8 cellular contexts compared by ENCODE assay signal in the genomic region with DNA sequence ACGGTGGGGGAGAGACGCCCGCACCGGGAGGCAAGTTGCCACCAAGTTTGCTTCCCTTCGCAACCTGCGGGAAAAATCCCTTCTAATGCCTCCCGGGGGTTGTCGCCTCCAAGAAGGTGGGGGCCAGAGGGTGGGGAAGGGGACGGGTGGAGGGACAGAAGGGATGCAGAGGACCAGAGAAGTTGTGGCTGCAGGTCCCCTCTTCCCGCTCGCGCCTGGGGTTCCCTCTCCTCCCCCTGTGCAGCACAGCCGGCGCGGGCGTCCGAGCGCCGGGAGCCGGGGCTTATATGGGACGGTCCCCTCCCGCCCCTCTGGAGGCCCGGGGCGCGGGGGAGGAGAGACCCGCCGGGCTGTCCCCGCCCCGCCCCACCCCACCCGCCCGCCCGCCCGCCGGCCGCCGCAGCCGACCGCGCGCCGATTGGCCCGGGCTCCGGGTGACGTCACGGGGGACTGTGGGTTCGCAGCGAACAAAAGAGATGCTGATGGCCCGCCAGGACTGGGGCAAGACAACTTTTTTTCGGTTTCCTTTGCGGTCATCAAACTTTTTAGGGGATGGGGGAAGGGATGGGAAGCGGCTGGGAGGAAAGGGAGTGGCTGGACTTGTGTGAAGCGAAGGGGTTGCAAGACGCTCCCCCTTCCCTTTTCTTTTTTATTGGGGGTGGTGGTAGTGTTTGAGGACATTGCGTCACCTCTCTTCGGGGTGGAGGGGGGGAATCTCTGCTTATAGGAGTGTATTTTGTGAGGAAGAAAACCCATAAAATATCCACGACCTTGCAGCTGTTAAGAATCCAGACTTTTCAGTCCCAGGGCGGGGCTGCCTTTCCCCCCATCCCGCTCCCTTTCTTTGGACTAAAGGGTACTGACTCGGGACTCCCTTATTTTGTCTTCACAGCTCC. TPM values are rescaled to one million over a fixed set of nuclear protein-coding genes. Genes with fewer than 3 reads are reported as not detected.
DNase-seq lines count a peak whose midpoint lies in the region; ATAC-seq and TF ChIP-seq lines count a peak whose summit lies in the region.

Gene FN1, minus strand, starts transcription at position 260 of the 896 bp plus-strand sequence. CDS start 266 bp downstream, outside the sequence.

- intact Hi-C loops in CD4-positive, alpha-beta T cell (cut with DNase I, micrococcal nuclease), result no loop called here
- intact Hi-C loops in left ventricle myocardium inferior (cut with micrococcal nuclease) (no loop called here), posterior vena cava (cut with DNase I) (no loop called here)

- H3K4me3 ChIP-seq in left ventricle myocardium inferior (peak within 1 kb of the TSS; percentile 77), upper lobe of left lung (peak within 1 kb of the TSS; percentile 16 to 71 (median 56))

- POLR2A ChIA-PET in CD4-positive, alpha-beta T cell (lab: Charles Lee), result no interaction called here

- H3K4me1 Mint-ChIP-seq in CD4-positive, alpha-beta T cell (ENCODE audit: low read depth), result peaks cover 23% of the 10 kb centered on the region

- H3K4me1 ChIP-seq in left ventricle myocardium inferior, result peaks cover 33% of the 10 kb centered on the region
- peaks cover 0 to 22% (median 10%) of the 10 kb centered on the region in 4 donors for H3K4me1 ChIP-seq in upper lobe of left lung

- 0 to 1% methylated on average over 12 to 45 of the region's 59 CpGs for WGBS in upper lobe of left lung, 2 donors

- H3K27me3 Mint-ChIP-seq in CD4-positive, alpha-beta T cell, result peaks cover 86% of the 10 kb centered on the region

- peak in 9 of 10 experiments; percentile 11 to 59 (median 34) for DNase-seq in CD4-positive, alpha-beta T cell
- DNase-seq in HS-5 (ENCODE audit: low read depth) (peak; percentile 88), SW480 (ENCODE audit: low spot score) (peak; percentile 40), left ventricle myocardium inferior (peak; percentile 93), posterior vena cava (ENCODE audit: low spot score) (peak; percentile 97), upper lobe of left lung (peak; percentile 86 to 97)

- no peak for TF ChIP-seq CTCF in CD4-positive, alpha-beta T cell (IDR thresholded peaks at IDR 0.05)
- no peak for TF ChIP-seq CTCF in left ventricle myocardium inferior (IDR thresholded peaks at IDR 0.05; ENCODE audit: borderline replicate concordance)
- TF ChIP-seq CTCF in upper lobe of left lung (IDR thresholded peaks at IDR 0.05), result no peak

- peak in 2 of 4 donors; percentile 73 to 75 for TF ChIP-seq POLR2A in upper lobe of left lung (IDR thresholded peaks at IDR 0.05)

- no peak for TF ChIP-seq EP300 in upper lobe of left lung (IDR thresholded peaks at IDR 0.05)

- H3K36me3 Mint-ChIP-seq in CD4-positive, alpha-beta T cell (ENCODE audit: low read depth), result no peaks in the 10 kb centered on the region

- no peak within 1 kb of the TSS for H3K27ac Mint-ChIP-seq in CD4-positive, alpha-beta T cell

- H3K36me3 ChIP-seq in left ventricle myocardium inferior (peaks cover 7% of the 10 kb centered on the region), upper lobe of left lung (no peaks in the 10 kb centered on the region)

- no peaks in the 10 kb centered on the region for H3K9me3 ChIP-seq in CD4-positive, alpha-beta T cell (ENCODE audit: control insufficient read depth, low read length)
- H3K9me3 ChIP-seq in left ventricle myocardium inferior (replicated peaks), result no peaks in the 10 kb centered on the region
- H3K9me3 ChIP-seq in upper lobe of left lung, result no peaks in the 10 kb centered on the region

- H3K27me3 ChIP-seq in CD4-positive, alpha-beta T cell (ENCODE audit: control insufficient read depth, insufficient read depth, low read length), result peaks cover 90% of the 10 kb centered on the region
- H3K27me3 ChIP-seq in left ventricle myocardium inferior (ENCODE audit: low read depth), result peaks cover 26% of the 10 kb centered on the region
- peaks cover 0 to 7% (median 0%) of the 10 kb centered on the region in 4 donors for H3K27me3 ChIP-seq in upper lobe of left lung

- CTCF ChIA-PET in CD4-positive, alpha-beta T cell (lab: Charles Lee), result no interaction called here

- no peaks in the 10 kb centered on the region for H3K9me3 Mint-ChIP-seq in CD4-positive, alpha-beta T cell

- H3K27ac ChIP-seq in CD4-positive, alpha-beta T cell (ENCODE audit: low read depth, low read length), result no peak within 1 kb of the TSS
- peak within 1 kb of the TSS; percentile 31 for H3K27ac ChIP-seq in angular gyrus (ENCODE audit: low read depth, low read length)
- peak within 1 kb of the TSS; percentile 91 for H3K27ac ChIP-seq in left ventricle myocardium inferior (replicated peaks)
- H3K27ac ChIP-seq in upper lobe of left lung, result peak within 1 kb of the TSS; percentile 71 to 90 (median 80)

- peak; percentile 68 for ATAC-seq in CD4-positive, alpha-beta T cell (ENCODE audit: poor library complexity)
- ATAC-seq in GM19468 (IDR thresholded peaks at IDR 0.05; ENCODE audit: extremely low read depth, unreplicated experiment) (peak; percentile 73), upper lobe of left lung (ENCODE audit: low FRiP score in 2 of 2) (peak; percentile 93)

- H3K4me3 Mint-ChIP-seq in CD4-positive, alpha-beta T cell, result peak within 1 kb of the TSS; percentile 83

RNA-seq across cellular contexts. Expression of gene FN1, which starts in this region (rescaled TPM):
- under 1 TPM; 0.41 to 0.61 TPM for total RNA-seq in CD4-positive, alpha-beta T cell
- total RNA-seq in left ventricle myocardium inferior (154 TPM), posterior vena cava (1,000 to 10,000 TPM; 2,588 to 3,239 TPM), upper lobe of left lung (1,000 to 10,000 TPM in 4 of 6 donors, 100 to 1,000 TPM in 2; 310 to 1,686 (median 1,133) TPM)

Comparison
In these comparisons a context has a peak if more than half of its experiments do, and no peak if none do; other contexts are left out.
1. RNA of gene FN1 (total RNA-seq): 2,588 to 3,239 TPM in posterior vena cava, 310 to 1,686 TPM in upper lobe of left lung and 154 TPM in left ventricle myocardium inferior (single experiment); 0.41 to 0.61 TPM in CD4-positive, alpha-beta T cell; every median in the first group is over 10 times any median in the second.
2. Peak in DNase-seq and ATAC-seq in CD4-positive, alpha-beta T cell; RNA of the gene not detected or under 1 TPM.
3. DNase-seq: peak in every context shown above with its lines; median percentile 97 in posterior vena cava; 93 in left ventricle myocardium inferior; 92 in upper lobe of left lung; 88 in HS-5; 40 in SW480; 34 in CD4-positive, alpha-beta T cell.
4. Peak in every context shown above with its lines, with median percentiles within 50 percentile points of each other: ATAC-seq.